27 cellular contexts compared by ENCODE assay signal in the genomic region with DNA sequence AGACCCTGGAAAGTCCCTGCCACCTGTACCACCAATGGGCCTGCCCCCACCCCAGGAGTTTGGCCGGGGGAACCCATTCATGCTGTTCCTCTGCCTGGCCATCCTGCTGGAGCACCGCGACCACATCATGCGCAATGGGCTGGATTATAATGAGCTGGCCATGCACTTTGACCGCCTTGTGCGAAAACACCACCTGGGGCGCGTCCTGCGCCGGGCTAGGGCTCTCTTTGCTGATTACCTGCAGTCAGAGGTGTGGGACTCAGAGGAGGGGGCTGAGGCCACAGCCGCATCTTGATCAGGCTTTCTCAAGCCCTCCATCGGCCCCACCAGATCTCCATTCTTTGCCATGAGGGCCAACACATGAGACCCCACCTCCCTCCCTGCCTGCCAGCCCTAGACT.
"Had no signal": no experiment of that assay in that cellular context is flagged by ENCODE, and none has a peak within 500 bp of the region (broad histone marks: within the 10 kb centered on the region; RNA-seq: fewer than 3 reads in every experiment).

No MANE protein-coding gene starts in this region.

- H3K9me3 Mint-ChIP-seq: activated CD4-positive, alpha-beta T cell treated with anti-CD3 and anti-CD28 coated beads, Interleukin-2, amount 10 ng/mL, durations not matched to agents 24 days and 14 days; activated CD8-positive, alpha-beta T cell treated with anti-CD3 and anti-CD28 coated beads for 36 hours; activated naive CD4-positive, alpha-beta T cell treated with anti-CD3 and anti-CD28 coated beads for 36 hours; activated naive CD4-positive, alpha-beta T cell treated with anti-CD3 and anti-CD28 coated beads, Interleukin-2, amount 50 U/mL, for 24 hours; activated naive CD8-positive, alpha-beta T cell treated with anti-CD3 and anti-CD28 coated beads for 36 hours; activated naive CD8-positive, alpha-beta T cell treated with anti-CD3 and anti-CD28 coated beads, Interleukin-2, amount 50 U/mL, for 24 hours; activated T-helper 1 cell treated with anti-CD3 and anti-CD28 coated beads, Interleukin-12 subunit alpha, Interleukin-12 subunit beta, Interleukin-2, Interleukin-4 antibody, amounts not matched to agents 30 ng/mL and 10 ng/mL and 1 ng/mL, durations not matched to agents 14 hours and 24 hours and 36 hours; activated T-helper 2 cell treated with anti-CD3 and anti-CD28 coated beads, Interferon-gamma antibody, Interleukin-2, Interleukin-4, amounts not matched to agents 10 μg/mL and 5 μg/mL and 100 μg/mL, durations not matched to agents 14 hours and 24 hours and 36 hours had no signal

- H3K27ac Mint-ChIP-seq: activated CD4-positive, alpha-beta T cell treated with anti-CD3 and anti-CD28 coated beads, Interleukin-2, amount 10 ng/mL, durations not matched to agents 24 days and 14 days; activated CD8-positive, alpha-beta T cell treated with anti-CD3 and anti-CD28 coated beads for 36 hours; activated naive CD4-positive, alpha-beta T cell treated with anti-CD3 and anti-CD28 coated beads for 36 hours; activated naive CD8-positive, alpha-beta T cell treated with anti-CD3 and anti-CD28 coated beads for 36 hours; activated naive CD8-positive, alpha-beta T cell treated with anti-CD3 and anti-CD28 coated beads, Interleukin-2, amount 50 U/mL, for 24 hours; activated T-helper 2 cell treated with anti-CD3 and anti-CD28 coated beads, Interferon-gamma antibody, Interleukin-2, Interleukin-4, amounts not matched to agents 10 μg/mL and 5 μg/mL and 100 μg/mL, durations not matched to agents 14 hours and 24 hours and 36 hours had no signal

- H3K4me3 Mint-ChIP-seq: activated CD4-positive, alpha-beta T cell treated with anti-CD3 and anti-CD28 coated beads for 36 hours; activated CD4-positive, alpha-beta T cell treated with anti-CD3 and anti-CD28 coated beads, Interleukin-2, amount 10 ng/mL, durations not matched to agents 24 days and 14 days; activated CD8-positive, alpha-beta T cell treated with anti-CD3 and anti-CD28 coated beads for 36 hours; activated naive CD4-positive, alpha-beta T cell treated with anti-CD3 and anti-CD28 coated beads for 36 hours; activated naive CD4-positive, alpha-beta T cell treated with anti-CD3 and anti-CD28 coated beads, Interleukin-2, amount 50 U/mL, for 24 hours; activated naive CD8-positive, alpha-beta T cell treated with anti-CD3 and anti-CD28 coated beads for 36 hours; activated naive CD8-positive, alpha-beta T cell treated with anti-CD3 and anti-CD28 coated beads, Interleukin-2, amount 50 U/mL, for 24 hours; activated T-helper 1 cell treated with anti-CD3 and anti-CD28 coated beads, Interleukin-12 subunit alpha, Interleukin-12 subunit beta, Interleukin-2, Interleukin-4 antibody, amounts not matched to agents 30 ng/mL and 10 ng/mL and 1 ng/mL, durations not matched to agents 14 hours and 24 hours and 36 hours; T-helper 17 cell had no signal

- H3K4me1 Mint-ChIP-seq: activated naive CD8-positive, alpha-beta T cell treated with anti-CD3 and anti-CD28 coated beads for 36 hours; T-helper 17 cell had no signal

- ATAC-seq: activated CD4-positive, alpha-beta T cell treated with anti-CD3 and anti-CD28 coated beads for 36 hours; activated CD8-positive, alpha-beta T cell treated with anti-CD3 and anti-CD28 coated beads for 36 hours; activated naive CD8-positive, alpha-beta T cell treated with anti-CD3 and anti-CD28 coated beads, Interleukin-2, amount 50 U/mL, for 24 hours; body of pancreas; esophagus mucosa; T-helper 17 cell had no signal

- H3K27me3 Mint-ChIP-seq: activated CD4-positive, alpha-beta T cell treated with anti-CD3 and anti-CD28 coated beads for 36 hours; activated CD4-positive, alpha-beta T cell treated with anti-CD3 and anti-CD28 coated beads, Interleukin-2, amount 10 ng/mL, durations not matched to agents 24 days and 14 days; activated CD8-positive, alpha-beta T cell treated with anti-CD3 and anti-CD28 coated beads for 36 hours; activated naive CD4-positive, alpha-beta T cell treated with anti-CD3 and anti-CD28 coated beads, Interleukin-2, amount 50 U/mL, for 24 hours; activated naive CD8-positive, alpha-beta T cell treated with anti-CD3 and anti-CD28 coated beads for 36 hours; activated naive CD8-positive, alpha-beta T cell treated with anti-CD3 and anti-CD28 coated beads, Interleukin-2, amount 50 U/mL, for 24 hours; T-helper 17 cell had no signal

- H3K36me3 Mint-ChIP-seq: activated naive CD4-positive, alpha-beta T cell treated with anti-CD3 and anti-CD28 coated beads, Interleukin-2, amount 50 U/mL, for 24 hours had no signal

- DNase-seq: activated CD4-positive, alpha-beta T cell treated with anti-CD3 and anti-CD28 coated beads for 36 hours; activated CD4-positive, alpha-beta T cell treated with anti-CD3 and anti-CD28 coated beads, Interleukin-2, amount 10 ng/mL, durations not matched to agents 24 days and 14 days; activated CD4-positive, alpha-beta T cell treated with anti-CD3 and anti-CD28 coated beads, Interleukin-2, amount 50 U/mL, for 4 hours; activated CD4-positive, CD25-positive, alpha-beta regulatory T cell; activated CD4-positive, CD25-positive, alpha-beta regulatory T cell treated with anti-CD3 and anti-CD28 coated beads, Interleukin-2, amount 50 U/mL, for 72 hours; activated CD8-positive, alpha-beta memory T cell treated with anti-CD3 and anti-CD28 coated beads for 24 hours; activated CD8-positive, alpha-beta T cell treated with anti-CD3 and anti-CD28 coated beads for 36 hours; activated effector memory CD4-positive, alpha-beta T cell treated with anti-CD3 and anti-CD28 coated beads, Interleukin-2, amount 50 U/mL, for 16 hours; activated naive CD4-positive, alpha-beta T cell treated with anti-CD3 and anti-CD28 coated beads for 36 hours; activated naive CD8-positive, alpha-beta T cell treated with anti-CD3 and anti-CD28 coated beads for 36 hours; activated naive CD8-positive, alpha-beta T cell treated with anti-CD3 and anti-CD28 coated beads, Interleukin-2, amount 50 U/mL, for 24 hours; activated T-cell treated with anti-CD3 and anti-CD28 coated beads, Interleukin-2, amount 50 U/mL, for 1 hour; adrenal gland; amygdala; aorta; body of pancreas; caudate nucleus; colonic mucosa; effector CD8-positive, alpha-beta T cell; foreskin fibroblast; head of caudate nucleus; T-helper 1 cell; T-helper 17 cell had no signal
